In genomic region chr20:61757678-61758555, GRCh38 we compare ENCODE assay signal across 25 cellular contexts.
A peak's percentile ranks its signal among the peaks of the same experiment; 100 is the strongest.
DNase-seq lines count a peak whose midpoint lies in the region; ATAC-seq, FAIRE-seq and TF ChIP-seq lines count a peak whose summit lies in the region.
"Had no signal": no experiment of that assay in that cellular context is flagged by ENCODE, and none has a peak within 500 bp of the region (broad histone marks: within the 10 kb centered on the region; RNA-seq: fewer than 3 reads in every experiment).

No MANE protein-coding gene starts in this region.

- H3K4me1 ChIP-seq in BLaER1, result peaks cover 58% of the 10 kb centered on the region
- H3K4me1 ChIP-seq in H1 (replicated peaks in 1 of 4; ENCODE audit: control insufficient read depth in 3 of 4, insufficient read depth in 4 of 4, low read length in 3 of 4), result peaks cover 0 to 12% (median 4%) of the 10 kb centered on the region in 4 experiments; a peak in 5 of 7 replicates
- peaks cover 32% of the 10 kb centered on the region for H3K4me1 ChIP-seq in mesenchymal stem cell (ENCODE audit: control insufficient read depth, insufficient read depth, low read depth, low read length)
- H3K4me1 ChIP-seq: A549, tibial artery had no signal

- CTCF ChIA-PET in H1 (lab: Charles Lee; ENCODE audit: partially characterized antibody), result interaction anchor here (0.6 kb wide), 1 partner anchor 749 kb away, joined by 7 read pairs; no protein-coding TSS in a partner anchor

- H3K23ac ChIP-seq in H1 (ENCODE audit: insufficient read length) (no peak overlapping the region), mesenchymal stem cell (ENCODE audit: low read length in 2 of 2) (no peak overlapping the region)

- no peaks in the 10 kb centered on the region for H3K79me2 ChIP-seq in H1 (ENCODE audit: control insufficient read depth in 1 of 2, insufficient read depth in 2 of 2, low read length in 2 of 2)

- no peak overlapping the region for H2BK15ac ChIP-seq in H1 (ENCODE audit: low read length)
- no peak overlapping the region for H2BK15ac ChIP-seq in mesenchymal stem cell (ENCODE audit: low read depth, poor library complexity, severe bottlenecking)

- H3K9me3 ChIP-seq in BLaER1 (no peaks in the 10 kb centered on the region), H1 (ENCODE audit: insufficient read depth in 2 of 2, low read depth in 1 of 2, low read length in 1 of 2) (no peaks in the 10 kb centered on the region), mesenchymal stem cell (ENCODE audit: control insufficient read depth, low read length) (no peaks in the 10 kb centered on the region)
- H3K9me3 ChIP-seq: A549, SJSA1, tibial artery had no signal

- no peak overlapping the region for H2BK120ac ChIP-seq in H1 (replicated peaks; ENCODE audit: low read depth, low read length)
- no peak overlapping the region for H2BK120ac ChIP-seq in mesenchymal stem cell (ENCODE audit: low read depth, low read length)

- H2BK12ac ChIP-seq in H1 (ENCODE audit: low read depth, low read length) (0 out of 2 replicates have a peak overlapping the region, but pooled peaks have one; percentile 39), mesenchymal stem cell (ENCODE audit: low read length in 2 of 2) (no peak overlapping the region)

- H3K36me3 ChIP-seq in BLaER1, result no peaks in the 10 kb centered on the region
- H3K36me3 ChIP-seq in H1 (ENCODE audit: control insufficient read depth in 2 of 4, insufficient read depth in 4 of 4, low read length in 3 of 4), result no peaks in the 10 kb centered on the region
- peaks cover 0 to 4% of the 10 kb centered on the region in 2 experiments for H3K36me3 ChIP-seq in mesenchymal stem cell (ENCODE audit: control insufficient read depth in 1 of 2, insufficient read depth in 2 of 2, low read depth in 1 of 2, low read length in 2 of 2)
- H3K36me3 ChIP-seq: SJSA1, tibial artery had no signal

- peak overlapping the region; percentile 28 for H3K4me2 ChIP-seq in BLaER1
- no peak overlapping the region for H3K4me2 ChIP-seq in H1 (ENCODE audit: insufficient read depth in 1 of 2, low read depth in 2 of 2, low read length in 2 of 2)
- H3K4me2 ChIP-seq in mesenchymal stem cell (ENCODE audit: low read length, poor library complexity, severe bottlenecking), result no peak overlapping the region
- H3K4me2 ChIP-seq: A549 had no signal

- no peak overlapping the region for H3K56ac ChIP-seq in H1 (replicated peaks; ENCODE audit: insufficient read length, low read depth, low read length)

- H4K20me1 ChIP-seq in BLaER1 (peaks cover 16% of the 10 kb centered on the region), H1 (replicated peaks in 1 of 2; ENCODE audit: control insufficient read depth in 1 of 2, insufficient read depth in 2 of 2, low read length in 2 of 2) (peaks cover 0 to 9% of the 10 kb centered on the region in 2 experiments)

- no peak for FAIRE-seq in H1 (lab: Jason Lieb, UNC)
- FAIRE-seq: A549, GM12892, small intestine had no signal

- no peak overlapping the region for H4K8ac ChIP-seq in H1 (ENCODE audit: extremely low read depth, insufficient read depth, low read length)
- H4K8ac ChIP-seq in mesenchymal stem cell (ENCODE audit: low read length), result no peak overlapping the region

- H3K79me1 ChIP-seq in H1 (ENCODE audit: low read depth, low read length) (peaks cover 2% of the 10 kb centered on the region; the same call in 1 of the 2 replicates), mesenchymal stem cell (replicated peaks; ENCODE audit: low read length, poor library complexity, severe bottlenecking) (no peaks in the 10 kb centered on the region)

- TF ChIP-seq CTCF in H1 (IDR thresholded peaks at IDR 0.05; ENCODE audit: control extremely low read depth in 1 of 3, insufficient read depth in 1 of 3, low read depth in 1 of 3, low read length in 3 of 3), result no peak

- no peak for TF ChIP-seq EP300 in H1 (IDR thresholded peaks at IDR 0.05; ENCODE audit: borderline replicate concordance in 1 of 2, low read depth in 2 of 2, low read length in 2 of 2)

- no peak for ATAC-seq in GM19463 (IDR thresholded peaks at IDR 0.05; ENCODE audit: unreplicated experiment)
- no peak for ATAC-seq in GM18502 (IDR thresholded peaks at IDR 0.05; ENCODE audit: poor library complexity, unreplicated experiment)
- ATAC-seq: A549; CD8-positive, alpha-beta T cell had no signal

- H2BK5ac ChIP-seq in H1 (ENCODE audit: low read depth, low read length), result no peak overlapping the region
- no peak overlapping the region for H2BK5ac ChIP-seq in mesenchymal stem cell (ENCODE audit: low read depth, low read length, poor library complexity, severe bottlenecking)

- H3K14ac ChIP-seq in H1 (ENCODE audit: insufficient read length) (no peak overlapping the region), mesenchymal stem cell (ENCODE audit: low read length in 2 of 2) (peak overlapping the region in 1 of 2 experiments; percentile 9)

- no peak for TF ChIP-seq RAD21 in H1 (IDR thresholded peaks at IDR 0.05 in 1 of 2, conservative IDR thresholded peaks at IDR 0.05 in 1 of 2; ENCODE audit: low read depth in 2 of 2, low read length in 2 of 2)

- no peak for TF ChIP-seq POLR2A in H1 (IDR thresholded peaks at IDR 0.05; ENCODE audit: control extremely low read depth in 1 of 2, low read depth in 2 of 2, low read length in 2 of 2)

- POLR2A ChIA-PET in H1 (lab: Charles Lee; ENCODE audit: partially characterized antibody), result no interaction called here

- H4K5ac ChIP-seq in H1 (ENCODE audit: insufficient read length, low read depth, low read length), result no peak overlapping the region

- H2BK20ac ChIP-seq in H1 (ENCODE audit: low read length), result no peak overlapping the region

- H3K9ac ChIP-seq in BLaER1 (no peak overlapping the region), H1 (replicated peaks in 1 of 4; ENCODE audit: extremely low read depth in 1 of 4, low read depth in 3 of 4, low read length in 3 of 4) (no peak overlapping the region), mesenchymal stem cell (ENCODE audit: low read length) (no peak overlapping the region)

- H2AK5ac ChIP-seq in H1 (ENCODE audit: low read depth, low read length), result no peak overlapping the region
- no peak overlapping the region for H2AK5ac ChIP-seq in mesenchymal stem cell (ENCODE audit: low read length, severe bottlenecking)

- H3K27me3 ChIP-seq in BLaER1, result no peaks in the 10 kb centered on the region
- no peaks in the 10 kb centered on the region; a peak in 2 of 7 replicates for H3K27me3 ChIP-seq in H1 (replicated peaks in 1 of 4; ENCODE audit: control insufficient read depth in 3 of 4, extremely low read depth in 1 of 4, insufficient read depth in 3 of 4, low read length in 3 of 4)
- H3K27me3 ChIP-seq in mesenchymal stem cell (ENCODE audit: control insufficient read depth in 1 of 2, insufficient read depth in 1 of 2, low read length in 2 of 2), result peaks cover 12 to 20% of the 10 kb centered on the region in 2 experiments

- no peak overlapping the region for H3K4me3 ChIP-seq in BLaER1
- H3K4me3 ChIP-seq in H1 (ENCODE audit: extremely low read depth in 1 of 4, insufficient read depth in 2 of 4, low read depth in 3 of 4, low read length in 4 of 4), result no peak overlapping the region
- no peak overlapping the region for H3K4me3 ChIP-seq in mesenchymal stem cell (ENCODE audit: insufficient read depth in 1 of 2, low read depth in 1 of 2, low read length in 2 of 2)
- H3K4me3 ChIP-seq: A549, SJSA1, tibial artery had no signal

- H3K4ac ChIP-seq in H1 (replicated peaks; ENCODE audit: insufficient read length, low read depth, low read length) (no peak overlapping the region), mesenchymal stem cell (ENCODE audit: low read depth in 1 of 2, low read length in 2 of 2) (no peak overlapping the region)

- H3K23me2 ChIP-seq in H1 (ENCODE audit: low read depth, low read length), result peaks cover 6% of the 10 kb centered on the region; the same call in 1 of the 2 replicates

- H3K18ac ChIP-seq in H1 (ENCODE audit: extremely low read depth, low read length) (no peak overlapping the region), mesenchymal stem cell (ENCODE audit: low read depth in 1 of 2, low read length in 2 of 2) (peak overlapping the region in 1 of 2 experiments; percentile 21)

- DNase-seq in LHCN-M2 (ENCODE audit: low read depth) (peak; percentile 1), H1 (ENCODE audit: low read depth in 1 of 2, low spot score in 2 of 2) (no peak), mesenchymal stem cell (peak; percentile 78), NCI-H2227 treated with DMSO at 0.1 percent for 48 hours (lab: John Stamatoyannopoulos, UW) (no peak), iPS-NIHi7 (ENCODE audit: extremely low spot score) (no peak)
- DNase-seq: activated CD4-positive, alpha-beta T cell treated with anti-CD3 and anti-CD28 coated beads for 48 hours; activated naive CD4-positive, alpha-beta T cell treated with anti-CD3 and anti-CD28 coated beads, Interleukin-2, amount 10 ng/mL, durations not matched to agents 7 days and 5 days; caudate nucleus; CD8-positive, alpha-beta T cell; effector memory CD4-positive, alpha-beta T cell; foreskin melanocyte; immature natural killer cell; KBM-7; NCI-H1436; NCI-H345; nucleus accumbens; small intestine; T-helper 9 cell had no signal

- WGBS in H1 (ENCODE audit: extremely low coverage in 1 of 2, insufficient coverage in 1 of 2, insufficient read length in 1 of 2, insufficient replicate concordance in 2 of 2, low coverage in 1 of 2, low lambda C conversion rate in 2 of 2, missing lambda C conversion rate in 1 of 2), 2 experiments, result 90% methylated on average over 25 of the region's 25 CpGs; no CpG with 5 or more reads in 1 of the 2 experiments
- WGBS in mesenchymal stem cell, result 83% methylated on average over 25 of the region's 25 CpGs

- H2AFZ ChIP-seq in H1 (ENCODE audit: low read length) (no peak overlapping the region), mesenchymal stem cell (ENCODE audit: low read depth, low read length) (no peak overlapping the region)

- H3K27ac ChIP-seq in BLaER1 (no peak overlapping the region), H1 (ENCODE audit: low read depth, low read length) (no peak overlapping the region), mesenchymal stem cell (ENCODE audit: low read length, poor library complexity, severe bottlenecking) (no peak overlapping the region)
- H3K27ac ChIP-seq: A549, SJSA1, tibial artery had no signal

- H4K91ac ChIP-seq in H1 (replicated peaks; ENCODE audit: insufficient read length, low read length), result no peak overlapping the region
- H4K91ac ChIP-seq in mesenchymal stem cell (ENCODE audit: low read length), result no peak overlapping the region

TF ChIP-seq in H1, 55 proteins besides CTCF, POLR2A, EP300 and RAD21:
- no peak for TF ChIP-seq POU5F1 (IDR thresholded peaks at IDR 0.05; ENCODE audit: low read depth, low read length)
- TF ChIP-seq NRF1 (IDR thresholded peaks at IDR 0.05; ENCODE audit: low read depth, low read length), result no peak
- TF ChIP-seq RNF2 (IDR thresholded peaks at IDR 0.05; ENCODE audit: borderline replicate concordance, low read depth, low read length, missing control alignments, poor library complexity, severe bottlenecking), result no peak
- TF ChIP-seq KDM5A (IDR thresholded peaks at IDR 0.05; ENCODE audit: low read length), result no peak
- TF ChIP-seq SIRT6 (IDR thresholded peaks at IDR 0.05; ENCODE audit: low read length), result no peak

Comparison
In these comparisons a context has a peak if more than half of its experiments do, and no peak if none do; other contexts are left out.
1. DNase-seq: peak in LHCN-M2 (single experiment) and mesenchymal stem cell (single experiment); none in H1 (0 of 2), NCI-H2227 treated with DMSO at 0.1 percent for 48 hours (single experiment) and iPS-NIHi7 (single experiment).